In genomic region chr15:29675791-29676301, GRCh38 we compare ENCODE assay signal across 15 cellular contexts.
DNase-seq lines count a peak whose midpoint lies in the region; ATAC-seq and TF ChIP-seq lines count a peak whose summit lies in the region.
"Had no signal": no experiment of that assay in that cellular context is flagged by ENCODE, and none has a peak within 500 bp of the region (broad histone marks: within the 10 kb centered on the region; RNA-seq: fewer than 3 reads in every experiment).

No MANE protein-coding gene starts in this region.

- H3K27ac Mint-ChIP-seq in WTC11 = no peak overlapping the region
- no peak overlapping the region for H3K27ac Mint-ChIP-seq in activated CD4-positive, alpha-beta memory T cell treated with anti-CD3 and anti-CD28 coated beads, Interleukin-2, amount 10 ng/mL, durations not matched to agents 7 days and 5 days
- H3K27ac Mint-ChIP-seq: dendritic cell treated with granulocyte-macrophage colony-stimulating factor and Interleukin-4, amounts not matched to agents 40 ng/mL and 50 ng/mL, for 4 days had no signal

- peak overlapping the region; percentile 84 for H3K4me3 Mint-ChIP-seq in WTC11
- H3K4me3 Mint-ChIP-seq in activated CD4-positive, alpha-beta memory T cell treated with anti-CD3 and anti-CD28 coated beads, Interleukin-2, amount 10 ng/mL, durations not matched to agents 7 days and 5 days = no peak overlapping the region
- H3K4me3 Mint-ChIP-seq: CD8-positive, alpha-beta memory T cell; dendritic cell treated with granulocyte-macrophage colony-stimulating factor and Interleukin-4, amounts not matched to agents 40 ng/mL and 50 ng/mL, for 4 days had no signal

- no peaks in the 10 kb centered on the region for H3K9me3 Mint-ChIP-seq in WTC11
- no peaks in the 10 kb centered on the region for H3K9me3 Mint-ChIP-seq in activated CD4-positive, alpha-beta memory T cell treated with anti-CD3 and anti-CD28 coated beads, Interleukin-2, amount 10 ng/mL, durations not matched to agents 7 days and 5 days
- H3K9me3 Mint-ChIP-seq: dendritic cell treated with granulocyte-macrophage colony-stimulating factor and Interleukin-4, amounts not matched to agents 40 ng/mL and 50 ng/mL, for 4 days had no signal

- H3K4me3 ChIP-seq in iPS DF 6.9 (ENCODE audit: low read length) (peak overlapping the region; percentile 86; the same call in 1 of the 2 replicates), osteoblast (ENCODE audit: insufficient read depth, low read length) (peak overlapping the region; percentile 74)

- peaks cover 31% of the 10 kb centered on the region for H3K4me1 Mint-ChIP-seq in WTC11
- H3K4me1 Mint-ChIP-seq in activated CD4-positive, alpha-beta memory T cell treated with anti-CD3 and anti-CD28 coated beads, Interleukin-2, amount 10 ng/mL, durations not matched to agents 7 days and 5 days = no peaks in the 10 kb centered on the region
- H3K4me1 Mint-ChIP-seq: CD8-positive, alpha-beta memory T cell had no signal

- H3K36me3 ChIP-seq in iPS DF 6.9 (ENCODE audit: control insufficient read depth, insufficient read depth, low read length) = no peaks in the 10 kb centered on the region
- H3K36me3 ChIP-seq in osteoblast (ENCODE audit: insufficient read depth, low read length) = no peaks in the 10 kb centered on the region

- H4K20me1 ChIP-seq in osteoblast (ENCODE audit: insufficient read depth, low read length) = no peaks in the 10 kb centered on the region

- TF ChIP-seq CTCF in WTC11 (IDR thresholded peaks at IDR 0.05) = no peak
- TF ChIP-seq CTCF in osteoblast (IDR thresholded peaks at IDR 0.05; ENCODE audit: extremely low read depth, low read depth, low read length) = no peak

- peaks cover 5% of the 10 kb centered on the region for H3K4me1 ChIP-seq in iPS DF 6.9 (ENCODE audit: control insufficient read depth, insufficient read depth, low read length)
- peaks cover 24% of the 10 kb centered on the region for H3K4me1 ChIP-seq in osteoblast (ENCODE audit: insufficient read depth, low read length)

- WGBS in iPS DF 6.9 (ENCODE audit: insufficient coverage, insufficient read length) = no CpG with 5 or more reads among the region's 29 CpGs

- CTCF ChIA-PET in WTC11 (lab: Charles Lee) = interaction anchor here (1.0 to 1.6 kb wide), 4 partner anchors 21 to 536 kb away, joined by 3 to 8 read pairs (median 5); no protein-coding TSS in a partner anchor
- CTCF ChIA-PET in activated CD4-positive, alpha-beta memory T cell treated with anti-CD3 and anti-CD28 coated beads, Interleukin-2, amount 10 ng/mL, durations not matched to agents 7 days and 5 days (lab: Charles Lee) = no interaction called here

- H3K27me3 ChIP-seq in iPS DF 6.9 (ENCODE audit: control insufficient read depth, insufficient read depth, low read length) (no peaks in the 10 kb centered on the region), osteoblast (ENCODE audit: insufficient read depth, low read length) (no peaks in the 10 kb centered on the region)

- H3K9me3 ChIP-seq in iPS DF 6.9 (ENCODE audit: control insufficient read depth, insufficient read depth, low read length) = no peaks in the 10 kb centered on the region
- no peaks in the 10 kb centered on the region for H3K9me3 ChIP-seq in osteoblast (ENCODE audit: low read depth, low read length)

- no peaks in the 10 kb centered on the region for H3K27me3 Mint-ChIP-seq in WTC11 (ENCODE audit: low read depth)
- H3K27me3 Mint-ChIP-seq in activated CD4-positive, alpha-beta memory T cell treated with anti-CD3 and anti-CD28 coated beads, Interleukin-2, amount 10 ng/mL, durations not matched to agents 7 days and 5 days = peaks cover 9% of the 10 kb centered on the region

- no peaks in the 10 kb centered on the region for H3K79me2 ChIP-seq in osteoblast (ENCODE audit: insufficient read depth, low read length)

- DNase-seq in ELF-1 (ENCODE audit: low read depth, low spot score) = peak; percentile 80
- DNase-seq in WTC11 (ENCODE audit: low spot score) = peak; percentile 33
- no peak for DNase-seq in iPS DF 6.9 (ENCODE audit: low read depth, low spot score)
- no peak for DNase-seq in osteoblast (ENCODE audit: insufficient read length, low spot score, missing footprints)
- DNase-seq in middle frontal gyrus (ENCODE audit: extremely low spot score, low spot score) = no peak
- no peak for DNase-seq in activated CD4-positive, alpha-beta memory T cell treated with anti-CD3 and anti-CD28 coated beads, Interleukin-2, amount 10 ng/mL, durations not matched to agents 7 days and 5 days
- no peak for DNase-seq in cerebellum (ENCODE audit: low spot score)
- DNase-seq: activated CD4-positive, CD25-positive, alpha-beta regulatory T cell treated with anti-CD3 and anti-CD28 coated beads, Interleukin-2, amount 50 U/mL, for 72 hours; activated naive CD4-positive, alpha-beta T cell treated with Interleukin-2 at 50 U/mL for 16 hours; CD8-positive, alpha-beta memory T cell; hippocampal formation; NCI-H1092; NCI-H748 treated with DMSO at 0.1 percent for 48 hours had no signal

- no peak overlapping the region for H2AFZ ChIP-seq in osteoblast (ENCODE audit: low read length)

- H3K4me2 ChIP-seq in osteoblast (ENCODE audit: insufficient read depth, low read length) = peak overlapping the region; percentile 80

- H3K36me3 Mint-ChIP-seq in WTC11 = no peaks in the 10 kb centered on the region
- H3K36me3 Mint-ChIP-seq in activated CD4-positive, alpha-beta memory T cell treated with anti-CD3 and anti-CD28 coated beads, Interleukin-2, amount 10 ng/mL, durations not matched to agents 7 days and 5 days (ENCODE audit: low read depth) = no peaks in the 10 kb centered on the region
- H3K36me3 Mint-ChIP-seq: CD8-positive, alpha-beta memory T cell had no signal

- no peak overlapping the region for H3K27ac ChIP-seq in iPS DF 6.9 (ENCODE audit: low read length)
- no peak overlapping the region for H3K27ac ChIP-seq in osteoblast (ENCODE audit: low read depth, low read length)

- ATAC-seq in WTC11 = peak; percentile 8
- no peak for ATAC-seq in HG03135 (IDR thresholded peaks at IDR 0.05; ENCODE audit: unreplicated experiment)

- POLR2A ChIA-PET in WTC11 (lab: Charles Lee) = interaction anchor here (1.1 kb wide), 1 partner anchor 249 kb away, joined by 3 read pairs; no protein-coding TSS in a partner anchor
- POLR2A ChIA-PET in activated CD4-positive, alpha-beta memory T cell treated with anti-CD3 and anti-CD28 coated beads, Interleukin-2, amount 10 ng/mL, durations not matched to agents 7 days and 5 days (lab: Charles Lee) = no interaction called here

TF ChIP-seq in WTC11, 78 proteins besides CTCF, POLR2A, EP300 and RAD21:
- TF ChIP-seq PRDM15 (CRISPR knock-in tag; IDR thresholded peaks at IDR 0.05) (peak; percentile 71), ZNF121 (CRISPR knock-in tag; IDR thresholded peaks at IDR 0.05) (no peak)

Comparison
In these comparisons a context has a peak if more than half of its experiments do, and no peak if none do; other contexts are left out.
1. DNase-seq: peak in ELF-1 (single experiment) and WTC11 (single experiment); none in iPS DF 6.9 (single experiment), osteoblast (single experiment), middle frontal gyrus (single experiment), activated CD4-positive, alpha-beta memory T cell treated with anti-CD3 and anti-CD28 coated beads, Interleukin-2, amount 10 ng/mL, durations not matched to agents 7 days and 5 days (single experiment) and cerebellum (single experiment).